In genomic region chr13:30408319-30409101, GRCh38 we compare ENCODE assay signal across 1 cellular context.
TF ChIP-seq lines count a peak whose summit lies in the region.

No MANE protein-coding gene starts in this region.

TF ChIP-seq in HepG2, 621 proteins besides CTCF, POLR2A, EP300 and RAD21 (continued from another document and continues in another):
- TF ChIP-seq, protein P1, sequence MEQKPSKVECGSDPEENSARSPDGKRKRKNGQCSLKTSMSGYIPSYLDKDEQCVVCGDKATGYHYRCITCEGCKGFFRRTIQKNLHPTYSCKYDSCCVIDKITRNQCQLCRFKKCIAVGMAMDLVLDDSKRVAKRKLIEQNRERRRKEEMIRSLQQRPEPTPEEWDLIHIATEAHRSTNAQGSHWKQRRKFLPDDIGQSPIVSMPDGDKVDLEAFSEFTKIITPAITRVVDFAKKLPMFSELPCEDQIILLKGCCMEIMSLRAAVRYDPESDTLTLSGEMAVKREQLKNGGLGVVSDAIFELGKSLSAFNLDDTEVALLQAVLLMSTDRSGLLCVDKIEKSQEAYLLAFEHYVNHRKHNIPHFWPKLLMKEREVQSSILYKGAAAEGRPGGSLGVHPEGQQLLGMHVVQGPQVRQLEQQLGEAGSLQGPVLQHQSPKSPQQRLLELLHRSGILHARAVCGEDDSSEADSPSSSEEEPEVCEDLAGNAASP (CRISPR knock-in tag; IDR thresholded peaks at IDR 0.05; ENCODE audit: borderline replicate concordance), result 0 out of 2 replicates have a peak, but pooled peaks have one; percentile 41
- no peak for TF ChIP-seq KMT2B (CRISPR knock-in tag; IDR thresholded peaks at IDR 0.05)
- TF ChIP-seq, protein P2, sequence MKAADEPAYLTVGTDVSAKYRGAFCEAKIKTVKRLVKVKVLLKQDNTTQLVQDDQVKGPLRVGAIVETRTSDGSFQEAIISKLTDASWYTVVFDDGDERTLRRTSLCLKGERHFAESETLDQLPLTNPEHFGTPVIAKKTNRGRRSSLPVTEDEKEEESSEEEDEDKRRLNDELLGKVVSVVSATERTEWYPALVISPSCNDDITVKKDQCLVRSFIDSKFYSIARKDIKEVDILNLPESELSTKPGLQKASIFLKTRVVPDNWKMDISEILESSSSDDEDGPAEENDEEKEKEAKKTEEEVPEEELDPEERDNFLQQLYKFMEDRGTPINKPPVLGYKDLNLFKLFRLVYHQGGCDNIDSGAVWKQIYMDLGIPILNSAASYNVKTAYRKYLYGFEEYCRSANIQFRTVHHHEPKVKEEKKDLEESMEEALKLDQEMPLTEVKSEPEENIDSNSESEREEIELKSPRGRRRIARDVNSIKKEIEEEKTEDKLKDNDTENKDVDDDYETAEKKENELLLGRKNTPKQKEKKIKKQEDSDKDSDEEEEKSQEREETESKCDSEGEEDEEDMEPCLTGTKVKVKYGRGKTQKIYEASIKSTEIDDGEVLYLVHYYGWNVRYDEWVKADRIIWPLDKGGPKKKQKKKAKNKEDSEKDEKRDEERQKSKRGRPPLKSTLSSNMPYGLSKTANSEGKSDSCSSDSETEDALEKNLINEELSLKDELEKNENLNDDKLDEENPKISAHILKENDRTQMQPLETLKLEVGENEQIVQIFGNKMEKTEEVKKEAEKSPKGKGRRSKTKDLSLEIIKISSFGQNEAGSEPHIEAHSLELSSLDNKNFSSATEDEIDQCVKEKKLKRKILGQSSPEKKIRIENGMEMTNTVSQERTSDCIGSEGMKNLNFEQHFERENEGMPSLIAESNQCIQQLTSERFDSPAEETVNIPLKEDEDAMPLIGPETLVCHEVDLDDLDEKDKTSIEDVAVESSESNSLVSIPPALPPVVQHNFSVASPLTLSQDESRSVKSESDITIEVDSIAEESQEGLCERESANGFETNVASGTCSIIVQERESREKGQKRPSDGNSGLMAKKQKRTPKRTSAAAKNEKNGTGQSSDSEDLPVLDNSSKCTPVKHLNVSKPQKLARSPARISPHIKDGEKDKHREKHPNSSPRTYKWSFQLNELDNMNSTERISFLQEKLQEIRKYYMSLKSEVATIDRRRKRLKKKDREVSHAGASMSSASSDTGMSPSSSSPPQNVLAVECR (CRISPR knock-in tag; IDR thresholded peaks at IDR 0.05; ENCODE audit: borderline replicate concordance), result peak; percentile 72; the same call in 1 of the 2 replicates
- TF ChIP-seq ZFP90 (CRISPR knock-in tag; IDR thresholded peaks at IDR 0.05; ENCODE audit: borderline replicate concordance), result 0 out of 2 replicates have a peak, but pooled peaks have one; percentile 58
- peak; percentile 94; the same call in 1 of the 2 replicates for TF ChIP-seq FLYWCH1 (CRISPR knock-in tag; IDR thresholded peaks at IDR 0.05)
- peak; percentile 63 for TF ChIP-seq ZNF574 (CRISPR knock-in tag; IDR thresholded peaks at IDR 0.05)
- TF ChIP-seq, protein P3, sequence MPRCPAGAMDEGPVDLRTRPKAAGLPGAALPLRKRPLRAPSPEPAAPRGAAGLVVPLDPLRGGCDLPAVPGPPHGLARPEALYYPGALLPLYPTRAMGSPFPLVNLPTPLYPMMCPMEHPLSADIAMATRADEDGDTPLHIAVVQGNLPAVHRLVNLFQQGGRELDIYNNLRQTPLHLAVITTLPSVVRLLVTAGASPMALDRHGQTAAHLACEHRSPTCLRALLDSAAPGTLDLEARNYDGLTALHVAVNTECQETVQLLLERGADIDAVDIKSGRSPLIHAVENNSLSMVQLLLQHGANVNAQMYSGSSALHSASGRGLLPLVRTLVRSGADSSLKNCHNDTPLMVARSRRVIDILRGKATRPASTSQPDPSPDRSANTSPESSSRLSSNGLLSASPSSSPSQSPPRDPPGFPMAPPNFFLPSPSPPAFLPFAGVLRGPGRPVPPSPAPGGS (CRISPR knock-in tag; IDR thresholded peaks at IDR 0.05), result 0 out of 2 replicates have a peak, but pooled peaks have one; percentile 43
- TF ChIP-seq SMC3 (IDR thresholded peaks at IDR 0.05; ENCODE audit: low read length), result peak; percentile 45; the same call in 1 of the 2 replicates
- TF ChIP-seq, protein P4, sequence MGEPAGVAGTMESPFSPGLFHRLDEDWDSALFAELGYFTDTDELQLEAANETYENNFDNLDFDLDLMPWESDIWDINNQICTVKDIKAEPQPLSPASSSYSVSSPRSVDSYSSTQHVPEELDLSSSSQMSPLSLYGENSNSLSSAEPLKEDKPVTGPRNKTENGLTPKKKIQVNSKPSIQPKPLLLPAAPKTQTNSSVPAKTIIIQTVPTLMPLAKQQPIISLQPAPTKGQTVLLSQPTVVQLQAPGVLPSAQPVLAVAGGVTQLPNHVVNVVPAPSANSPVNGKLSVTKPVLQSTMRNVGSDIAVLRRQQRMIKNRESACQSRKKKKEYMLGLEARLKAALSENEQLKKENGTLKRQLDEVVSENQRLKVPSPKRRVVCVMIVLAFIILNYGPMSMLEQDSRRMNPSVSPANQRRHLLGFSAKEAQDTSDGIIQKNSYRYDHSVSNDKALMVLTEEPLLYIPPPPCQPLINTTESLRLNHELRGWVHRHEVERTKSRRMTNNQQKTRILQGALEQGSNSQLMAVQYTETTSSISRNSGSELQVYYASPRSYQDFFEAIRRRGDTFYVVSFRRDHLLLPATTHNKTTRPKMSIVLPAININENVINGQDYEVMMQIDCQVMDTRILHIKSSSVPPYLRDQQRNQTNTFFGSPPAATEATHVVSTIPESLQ (CRISPR knock-in tag; conservative IDR thresholded peaks at IDR 0.05), result 0 out of 2 replicates have a peak, but pooled peaks have one; percentile 47
- TF ChIP-seq, protein P5, sequence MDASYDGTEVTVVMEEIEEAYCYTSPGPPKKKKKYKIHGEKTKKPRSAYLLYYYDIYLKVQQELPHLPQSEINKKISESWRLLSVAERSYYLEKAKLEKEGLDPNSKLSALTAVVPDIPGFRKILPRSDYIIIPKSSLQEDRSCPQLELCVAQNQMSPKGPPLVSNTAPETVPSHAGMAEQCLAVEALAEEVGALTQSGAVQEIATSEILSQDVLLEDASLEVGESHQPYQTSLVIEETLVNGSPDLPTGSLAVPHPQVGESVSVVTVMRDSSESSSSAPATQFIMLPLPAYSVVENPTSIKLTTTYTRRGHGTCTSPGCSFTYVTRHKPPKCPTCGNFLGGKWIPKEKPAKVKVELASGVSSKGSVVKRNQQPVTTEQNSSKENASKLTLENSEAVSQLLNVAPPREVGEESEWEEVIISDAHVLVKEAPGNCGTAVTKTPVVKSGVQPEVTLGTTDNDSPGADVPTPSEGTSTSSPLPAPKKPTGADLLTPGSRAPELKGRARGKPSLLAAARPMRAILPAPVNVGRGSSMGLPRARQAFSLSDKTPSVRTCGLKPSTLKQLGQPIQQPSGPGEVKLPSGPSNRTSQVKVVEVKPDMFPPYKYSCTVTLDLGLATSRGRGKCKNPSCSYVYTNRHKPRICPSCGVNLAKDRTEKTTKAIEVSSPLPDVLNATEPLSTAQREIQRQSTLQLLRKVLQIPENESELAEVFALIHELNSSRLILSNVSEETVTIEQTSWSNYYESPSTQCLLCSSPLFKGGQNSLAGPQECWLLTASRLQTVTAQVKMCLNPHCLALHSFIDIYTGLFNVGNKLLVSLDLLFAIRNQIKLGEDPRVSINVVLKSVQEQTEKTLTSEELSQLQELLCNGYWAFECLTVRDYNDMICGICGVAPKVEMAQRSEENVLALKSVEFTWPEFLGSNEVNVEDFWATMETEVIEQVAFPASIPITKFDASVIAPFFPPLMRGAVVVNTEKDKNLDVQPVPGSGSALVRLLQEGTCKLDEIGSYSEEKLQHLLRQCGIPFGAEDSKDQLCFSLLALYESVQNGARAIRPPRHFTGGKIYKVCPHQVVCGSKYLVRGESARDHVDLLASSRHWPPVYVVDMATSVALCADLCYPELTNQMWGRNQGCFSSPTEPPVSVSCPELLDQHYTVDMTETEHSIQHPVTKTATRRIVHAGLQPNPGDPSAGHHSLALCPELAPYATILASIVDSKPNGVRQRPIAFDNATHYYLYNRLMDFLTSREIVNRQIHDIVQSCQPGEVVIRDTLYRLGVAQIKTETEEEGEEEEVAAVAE (CRISPR knock-in tag; IDR thresholded peaks at IDR 0.05; ENCODE audit: borderline replicate concordance), result 0 out of 2 replicates have a peak, but pooled peaks have one; percentile 24
- TF ChIP-seq NR1H2 (CRISPR knock-in tag; IDR thresholded peaks at IDR 0.05; ENCODE audit: borderline replicate concordance, low read depth), result no peak
- no peak for TF ChIP-seq MTF2 (CRISPR knock-in tag; IDR thresholded peaks at IDR 0.05; ENCODE audit: borderline replicate concordance)
- no peak for TF ChIP-seq TRIM24 (CRISPR knock-in tag; IDR thresholded peaks at IDR 0.05)
- 0 out of 2 replicates have a peak, but pooled peaks have one; percentile 21 for TF ChIP-seq TAF1 (CRISPR knock-in tag; IDR thresholded peaks at IDR 0.05)
- TF ChIP-seq POLR2G (IDR thresholded peaks at IDR 0.05; ENCODE audit: low read depth, low read length), result peak; percentile 50; the same call in 1 of the 2 replicates
- peak; percentile 66; the same call in 1 of the 2 replicates for TF ChIP-seq HDAC1 (CRISPR knock-in tag; IDR thresholded peaks at IDR 0.05)
- TF ChIP-seq MED1 (CRISPR knock-in tag; IDR thresholded peaks at IDR 0.05), result 0 out of 2 replicates have a peak, but pooled peaks have one; percentile 42
- TF ChIP-seq, protein P6, sequence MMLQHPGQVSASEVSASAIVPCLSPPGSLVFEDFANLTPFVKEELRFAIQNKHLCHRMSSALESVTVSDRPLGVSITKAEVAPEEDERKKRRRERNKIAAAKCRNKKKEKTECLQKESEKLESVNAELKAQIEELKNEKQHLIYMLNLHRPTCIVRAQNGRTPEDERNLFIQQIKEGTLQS (CRISPR knock-in tag; IDR thresholded peaks at IDR 0.05), result no peak
- no peak for TF ChIP-seq PHF5A (CRISPR knock-in tag; IDR thresholded peaks at IDR 0.05; ENCODE audit: low read depth, unreplicated experiment)
- no peak for TF ChIP-seq AGO1 (IDR thresholded peaks at IDR 0.05; ENCODE audit: low read depth, low read length, poor library complexity, severe bottlenecking)
- peak; percentile 35; the same call in 1 of the 2 replicates for TF ChIP-seq SOX5 (CRISPR knock-in tag; IDR thresholded peaks at IDR 0.05; ENCODE audit: borderline replicate concordance)
- TF ChIP-seq ATF7-NPFF (CRISPR knock-in tag; IDR thresholded peaks at IDR 0.05; ENCODE audit: low read depth), result peak; percentile 90; the same call in 1 of the 2 replicates
- peak; percentile 77; the same call in 1 of the 2 replicates for TF ChIP-seq CCDC6 (CRISPR knock-in tag; IDR thresholded peaks at IDR 0.05)
- no peak for TF ChIP-seq ZNF281 (CRISPR knock-in tag; IDR thresholded peaks at IDR 0.05; ENCODE audit: borderline replicate concordance)
- no peak for TF ChIP-seq RBM39 (IDR thresholded peaks at IDR 0.05; ENCODE audit: low read depth, low read length, poor library complexity, severe bottlenecking)
- no peak for TF ChIP-seq ZNF367 (CRISPR knock-in tag; IDR thresholded peaks at IDR 0.05; ENCODE audit: borderline replicate concordance)
- TF ChIP-seq GABPA (IDR thresholded peaks at IDR 0.05; ENCODE audit: low read depth, low read length), result no peak
- TF ChIP-seq GABPA (CRISPR knock-in tag; IDR thresholded peaks at IDR 0.05; ENCODE audit: low read depth), result no peak; the same call in 1 of the 2 replicates
- TF ChIP-seq, protein P7, sequence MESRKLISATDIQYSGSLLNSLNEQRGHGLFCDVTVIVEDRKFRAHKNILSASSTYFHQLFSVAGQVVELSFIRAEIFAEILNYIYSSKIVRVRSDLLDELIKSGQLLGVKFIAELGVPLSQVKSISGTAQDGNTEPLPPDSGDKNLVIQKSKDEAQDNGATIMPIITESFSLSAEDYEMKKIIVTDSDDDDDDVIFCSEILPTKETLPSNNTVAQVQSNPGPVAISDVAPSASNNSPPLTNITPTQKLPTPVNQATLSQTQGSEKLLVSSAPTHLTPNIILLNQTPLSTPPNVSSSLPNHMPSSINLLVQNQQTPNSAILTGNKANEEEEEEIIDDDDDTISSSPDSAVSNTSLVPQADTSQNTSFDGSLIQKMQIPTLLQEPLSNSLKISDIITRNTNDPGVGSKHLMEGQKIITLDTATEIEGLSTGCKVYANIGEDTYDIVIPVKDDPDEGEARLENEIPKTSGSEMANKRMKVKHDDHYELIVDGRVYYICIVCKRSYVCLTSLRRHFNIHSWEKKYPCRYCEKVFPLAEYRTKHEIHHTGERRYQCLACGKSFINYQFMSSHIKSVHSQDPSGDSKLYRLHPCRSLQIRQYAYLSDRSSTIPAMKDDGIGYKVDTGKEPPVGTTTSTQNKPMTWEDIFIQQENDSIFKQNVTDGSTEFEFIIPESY (CRISPR knock-in tag; IDR thresholded peaks at IDR 0.05), result no peak
- TF ChIP-seq SIN3A (IDR thresholded peaks at IDR 0.05; ENCODE audit: borderline replicate concordance, low read depth, low read length), result peak; percentile 62; the same call in 1 of the 2 replicates
- TF ChIP-seq MIER2 (CRISPR knock-in tag; IDR thresholded peaks at IDR 0.05), result no peak
- no peak for TF ChIP-seq JUN (CRISPR knock-in tag; IDR thresholded peaks at IDR 0.05)
- no peak for TF ChIP-seq ZFP82 (CRISPR knock-in tag; IDR thresholded peaks at IDR 0.05; ENCODE audit: borderline replicate concordance)
- peak; percentile 29; the same call in 1 of the 2 replicates for TF ChIP-seq HMG20A (CRISPR knock-in tag; IDR thresholded peaks at IDR 0.05; ENCODE audit: borderline replicate concordance)
